In the genomic region with DNA sequence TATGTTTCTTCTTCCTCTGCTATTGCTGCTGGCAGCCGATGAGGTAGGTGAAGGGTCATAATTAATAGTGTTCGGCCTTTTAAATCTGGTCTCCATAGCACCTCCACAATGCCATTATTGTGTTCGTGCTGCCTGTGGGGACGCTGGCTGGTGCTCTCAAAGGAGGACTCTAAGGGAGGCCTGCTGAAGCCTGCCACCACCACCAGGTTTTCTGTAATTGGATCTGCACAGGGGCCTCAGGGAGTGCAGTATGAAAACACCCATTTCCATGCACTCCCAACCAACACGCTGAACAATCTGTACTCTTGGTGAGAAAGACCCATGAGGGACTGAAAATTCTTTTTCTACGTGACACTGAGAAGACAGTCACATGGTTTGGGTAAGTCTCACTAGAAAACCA, we compare ENCODE assay signal across 24 cellular contexts. TPM values are rescaled to one million over a fixed set of nuclear protein-coding genes. Genes with fewer than 3 reads are reported as not detected.
"Had no signal": no experiment of that assay in that cellular context is flagged by ENCODE, and none has a peak within 500 bp of the region (broad histone marks: within the 10 kb centered on the region; RNA-seq: fewer than 3 reads in every experiment).

No MANE protein-coding gene starts in this region.

- ATAC-seq: effector memory CD8-positive, alpha-beta T cell; left ventricle myocardium superior; mucosa of descending colon; stimulated activated memory B cell treated with anti-CD40 and anti-IgM and Interleukin-4, amounts not matched to agents 10 μg/mL and 1 μg/mL and 100 μg/mL, for 72 hours had no signal

- H3K4me3 Mint-ChIP-seq: activated naive CD4-positive, alpha-beta T cell treated with anti-CD3 and anti-CD28 coated beads, Interleukin-2, amount 10 ng/mL, durations not matched to agents 7 days and 5 days; effector memory CD8-positive, alpha-beta T cell; immature natural killer cell; memory B cell; naive B cell; stimulated activated memory B cell treated with anti-CD40 and anti-IgM and Interleukin-4, amounts not matched to agents 10 μg/mL and 1 μg/mL and 100 μg/mL, for 72 hours had no signal

- DNase-seq: activated CD4-positive, alpha-beta T cell treated with anti-CD3 and anti-CD28 coated beads for 1 hour; activated CD8-positive, alpha-beta memory T cell treated with anti-CD3 and anti-CD28 coated beads for 24 hours; activated CD8-positive, alpha-beta memory T cell treated with anti-CD3 and anti-CD28 coated beads, Interleukin-2, amount 50 U/mL, for 48 hours; activated effector memory CD4-positive, alpha-beta T cell treated with Interleukin-2 at 50 U/mL for 16 hours; activated naive CD4-positive, alpha-beta T cell treated with anti-CD3 and anti-CD28 coated beads, Interleukin-2, amount 10 ng/mL, durations not matched to agents 7 days and 5 days; activated T-cell treated with anti-CD3 and anti-CD28 coated beads, Interleukin-2, amount 50 U/mL, for 48 hours; aorta; dermis blood vessel endothelial cell; effector memory CD8-positive, alpha-beta T cell; esophagus squamous epithelium; immature natural killer cell; kidney glomerular epithelial cell; left ventricle myocardium superior; mucosa of descending colon; naive B cell; pancreas; sigmoid colon; stimulated activated CD4-positive, alpha-beta T cell treated with anti-CD3 and anti-CD28 coated beads, Interleukin-4, amount 100 ng/mL, for 4 hours; testis; upper lobe of right lung; WERI-Rb-1 had no signal

- H3K27me3 Mint-ChIP-seq: effector memory CD8-positive, alpha-beta T cell; stimulated activated memory B cell treated with anti-CD40 and anti-IgM and Interleukin-4, amounts not matched to agents 10 μg/mL and 1 μg/mL and 100 μg/mL, for 72 hours had no signal

- H3K36me3 ChIP-seq: esophagus squamous epithelium, pancreas, sigmoid colon, upper lobe of right lung, WERI-Rb-1 had no signal

- H3K4me1 ChIP-seq: esophagus squamous epithelium, pancreas, sigmoid colon, testis, upper lobe of right lung had no signal

- H3K27ac Mint-ChIP-seq: activated naive CD4-positive, alpha-beta T cell treated with anti-CD3 and anti-CD28 coated beads, Interleukin-2, amount 10 ng/mL, durations not matched to agents 7 days and 5 days; effector memory CD8-positive, alpha-beta T cell; immature natural killer cell; memory B cell; stimulated activated memory B cell treated with anti-CD40 and anti-IgM and Interleukin-4, amounts not matched to agents 10 μg/mL and 1 μg/mL and 100 μg/mL, for 72 hours had no signal

- H3K9me3 ChIP-seq: esophagus squamous epithelium, mucosa of descending colon, pancreas, sigmoid colon, testis, upper lobe of right lung had no signal

- H3K4me3 ChIP-seq: esophagus squamous epithelium, mucosa of descending colon, pancreas, sigmoid colon, testis, upper lobe of right lung had no signal

- H3K27me3 ChIP-seq: esophagus squamous epithelium, pancreas, sigmoid colon, testis, upper lobe of right lung had no signal

- H3K36me3 Mint-ChIP-seq: activated naive CD4-positive, alpha-beta T cell treated with anti-CD3 and anti-CD28 coated beads, Interleukin-2, amount 10 ng/mL, durations not matched to agents 7 days and 5 days; immature natural killer cell; memory B cell; naive B cell; stimulated activated memory B cell treated with anti-CD40 and anti-IgM and Interleukin-4, amounts not matched to agents 10 μg/mL and 1 μg/mL and 100 μg/mL, for 72 hours had no signal

- H3K9me3 Mint-ChIP-seq: activated naive CD4-positive, alpha-beta T cell treated with anti-CD3 and anti-CD28 coated beads, Interleukin-2, amount 10 ng/mL, durations not matched to agents 7 days and 5 days; effector memory CD8-positive, alpha-beta T cell; memory B cell; stimulated activated memory B cell treated with anti-CD40 and anti-IgM and Interleukin-4, amounts not matched to agents 10 μg/mL and 1 μg/mL and 100 μg/mL, for 72 hours had no signal

- H3K27ac ChIP-seq: esophagus squamous epithelium, pancreas, sigmoid colon, testis, upper lobe of right lung, WERI-Rb-1 had no signal

- H3K4me1 Mint-ChIP-seq: activated naive CD4-positive, alpha-beta T cell treated with anti-CD3 and anti-CD28 coated beads, Interleukin-2, amount 10 ng/mL, durations not matched to agents 7 days and 5 days; immature natural killer cell; memory B cell; naive B cell; stimulated activated memory B cell treated with anti-CD40 and anti-IgM and Interleukin-4, amounts not matched to agents 10 μg/mL and 1 μg/mL and 100 μg/mL, for 72 hours had no signal

RNA-seq across cellular contexts. Expression of a gene that starts 23.2 kb away (rescaled TPM):
- total RNA-seq: aorta, bronchial epithelial cell, dermis blood vessel endothelial cell, mucosa of descending colon had no signal
- polyA plus RNA-seq: immature natural killer cell, sigmoid colon had no signal
